Comparison of ENCODE assay signal across 22 cellular contexts in genomic region chr2:207182916-207183315, GRCh38. TPM values are rescaled to one million over a fixed set of nuclear protein-coding genes. Genes with fewer than 3 reads are reported as not detected.
DNase-seq lines count a peak whose midpoint lies in the region; ATAC-seq lines count a peak whose summit lies in the region.
"Had no signal": no experiment of that assay in that cellular context is flagged by ENCODE, and none has a peak within 500 bp of the region (broad histone marks: within the 10 kb centered on the region; RNA-seq: fewer than 3 reads in every experiment).

No MANE protein-coding gene starts in this region.

- H3K27me3 Mint-ChIP-seq in activated CD4-positive, alpha-beta memory T cell treated with anti-CD3 and anti-CD28 coated beads for 36 hours = no peaks in the 10 kb centered on the region

- no peaks in the 10 kb centered on the region for H3K9me3 Mint-ChIP-seq in activated CD4-positive, alpha-beta memory T cell treated with anti-CD3 and anti-CD28 coated beads for 36 hours

- intact Hi-C loops in activated CD4-positive, alpha-beta memory T cell treated with anti-CD3 and anti-CD28 coated beads for 36 hours (cut with micrococcal nuclease) = no loop called here

- peak; percentile 29 for DNase-seq in GM03348 (ENCODE audit: low spot score)
- peak; percentile 58 for DNase-seq in amniotic epithelial cell (ENCODE audit: low read depth)
- peak; percentile 84 for DNase-seq in fibroblast of peridontal ligament (ENCODE audit: extremely low read depth)
- peak; percentile 63 for DNase-seq in renal cortical epithelial cell (ENCODE audit: low read depth)
- DNase-seq in NCI-H345 (lab: John Stamatoyannopoulos, UW) = no peak
- no peak for DNase-seq in activated CD4-positive, alpha-beta memory T cell treated with anti-CD3 and anti-CD28 coated beads for 36 hours
- DNase-seq: activated CD4-positive, alpha-beta T cell treated with anti-CD3 and anti-CD28 coated beads, Interleukin-2, amount 50 U/mL, for 1 hour; activated effector memory CD4-positive, alpha-beta T cell treated with Interleukin-2 at 50 U/mL for 16 hours; COR-L47; DMS79; foreskin melanocyte; islet precursor cell; NCI-H1092 treated with DMSO at 0.1 percent for 48 hours; NCI-H2107; NCI-H510A treated with DMSO at 0.1 percent for 48 hours; retina; stimulated activated CD4-positive, alpha-beta T cell treated with anti-CD3 and anti-CD28 coated beads, Interleukin-12 subunit alpha, Interleukin-12 subunit beta, amount 100 ng/mL, for 4 hours; tibial artery had no signal

- H3K36me3 Mint-ChIP-seq in activated CD4-positive, alpha-beta memory T cell treated with anti-CD3 and anti-CD28 coated beads for 36 hours = no peaks in the 10 kb centered on the region

- POLR2A ChIA-PET in activated CD4-positive, alpha-beta memory T cell treated with anti-CD3 and anti-CD28 coated beads for 36 hours (lab: Charles Lee) = no interaction called here

- H3K4me1 Mint-ChIP-seq in activated CD4-positive, alpha-beta memory T cell treated with anti-CD3 and anti-CD28 coated beads for 36 hours (ENCODE audit: low read depth) = peaks cover 7% of the 10 kb centered on the region

- no peak overlapping the region for H3K27ac Mint-ChIP-seq in activated CD4-positive, alpha-beta memory T cell treated with anti-CD3 and anti-CD28 coated beads for 36 hours
- H3K27ac Mint-ChIP-seq: stimulated activated naive CD8-positive, alpha-beta T cell treated with anti-CD3 and anti-CD28 coated beads, Interleukin-15, Interleukin-2, amounts not matched to agents 100 ng/mL and 50 ng/mL, for 24 hours; T-helper 1 cell treated with Interleukin-12 subunit alpha and Interleukin-12 subunit beta and Interleukin-4 antibody, amounts not matched to agents 30 μg/mL and 1 μg/mL, for 36 hours had no signal

- CTCF ChIA-PET in activated CD4-positive, alpha-beta memory T cell treated with anti-CD3 and anti-CD28 coated beads for 36 hours (lab: Charles Lee) = no interaction called here

- no peak for ATAC-seq in HG03571 (IDR thresholded peaks at IDR 0.05; ENCODE audit: unreplicated experiment)
- ATAC-seq in HG03039 (IDR thresholded peaks at IDR 0.05; ENCODE audit: unreplicated experiment) = no peak

- no peak overlapping the region for H3K4me3 Mint-ChIP-seq in activated CD4-positive, alpha-beta memory T cell treated with anti-CD3 and anti-CD28 coated beads for 36 hours
- H3K4me3 Mint-ChIP-seq: stimulated activated naive CD8-positive, alpha-beta T cell treated with anti-CD3 and anti-CD28 coated beads, Interleukin-15, Interleukin-2, amounts not matched to agents 100 ng/mL and 50 ng/mL, for 24 hours; T-helper 1 cell treated with Interleukin-12 subunit alpha and Interleukin-12 subunit beta and Interleukin-4 antibody, amounts not matched to agents 30 μg/mL and 1 μg/mL, for 36 hours had no signal

RNA-seq across cellular contexts. Expression of gene KLF7, which starts 17.2 kb away (rescaled TPM):
- 16.8 and 31.5 TPM in 2 replicates for total RNA-seq in renal cortical epithelial cell
- 10 to 100 TPM; 24.1 to 29.5 TPM for total RNA-seq in activated CD4-positive, alpha-beta memory T cell treated with anti-CD3 and anti-CD28 coated beads for 36 hours

Comparison
In these comparisons a context has a peak if more than half of its experiments do, and no peak if none do; other contexts are left out.
1. DNase-seq: peak in GM03348 (single experiment), amniotic epithelial cell (single experiment), fibroblast of peridontal ligament (single experiment) and renal cortical epithelial cell (single experiment); none in NCI-H345 (single experiment) and activated CD4-positive, alpha-beta memory T cell treated with anti-CD3 and anti-CD28 coated beads for 36 hours (single experiment).